Comparison of ENCODE assay signal across 8 cellular contexts in genomic region chr4:185142563-185142910, GRCh38. TPM values are rescaled to one million over a fixed set of nuclear protein-coding genes. Genes with fewer than 3 reads are reported as not detected.
DNase-seq lines count a peak whose midpoint lies in the region; ATAC-seq and TF ChIP-seq lines count a peak whose summit lies in the region.

No MANE protein-coding gene starts in this region.

- H3K4me3 ChIP-seq in iPS-15b (ENCODE audit: low read depth, low read length) (peak overlapping the region; percentile 77), spleen (peak overlapping the region; percentile 53 to 87 (median 64))

- no peaks in the 10 kb centered on the region for H3K9me3 Mint-ChIP-seq in WTC11

- peaks cover 5% of the 10 kb centered on the region; the same call in 1 of the 2 replicates for H3K27me3 Mint-ChIP-seq in WTC11 (ENCODE audit: low read depth)

- intact Hi-C loops in spleen (cut with DNase I; ENCODE audit: low total_unique reads): no loop called here

- ATAC-seq in HG02610 (IDR thresholded peaks at IDR 0.05; ENCODE audit: unreplicated experiment): peak; percentile 16
- ATAC-seq in WTC11: peak; percentile 60; the same call in 1 of the 2 replicates

- H3K27me3 ChIP-seq in iPS-15b (ENCODE audit: control insufficient read depth, insufficient read depth, low read length) (peaks cover 6% of the 10 kb centered on the region), spleen (replicated peaks in 1 of 7) (peaks cover 0 to 27% (median 0%) of the 10 kb centered on the region in 7 donors)

- H3K36me3 Mint-ChIP-seq in WTC11: peaks cover 17% of the 10 kb centered on the region

- no peaks in the 10 kb centered on the region for H3K36me3 ChIP-seq in iPS-15b (ENCODE audit: control insufficient read depth, insufficient read depth, low read length)
- H3K36me3 ChIP-seq in spleen: peaks cover 0 to 10% (median 0%) of the 10 kb centered on the region in 6 donors

- peak overlapping the region; percentile 84 for H3K4me3 Mint-ChIP-seq in WTC11

- peak overlapping the region; percentile 30 to 87 (median 75) for H3K27ac ChIP-seq in spleen

- POLR2A ChIA-PET in WTC11 (lab: Charles Lee): interaction anchor here (0.5 to 1.5 kb wide), 13 partner anchors 8 to 192 kb away, joined by 3 to 6 read pairs (median 4); partner anchors contain the start of gene HELT

- CTCF ChIA-PET in WTC11 (lab: Charles Lee): interaction anchor here (0.6 to 2.1 kb wide), 18 partner anchors 8 to 409 kb away, joined by 3 to 16 read pairs (median 4); partner anchors contain the start of genes CENPU and HELT

- TF ChIP-seq POLR2A in spleen (IDR thresholded peaks at IDR 0.05): no peak

- H3K9me3 ChIP-seq in iPS-15b (ENCODE audit: control insufficient read depth, insufficient read depth, low read length) (no peaks in the 10 kb centered on the region), spleen (no peaks in the 10 kb centered on the region)

- peaks cover 26% of the 10 kb centered on the region for H3K4me1 Mint-ChIP-seq in WTC11

- peak overlapping the region; percentile 83; the same call in 1 of the 2 replicates for H3K27ac Mint-ChIP-seq in WTC11

- TF ChIP-seq CTCF in WTC11 (IDR thresholded peaks at IDR 0.05) (no peak), spleen (IDR thresholded peaks at IDR 0.05 in 8 of 11, conservative IDR thresholded peaks at IDR 0.05 in 3 of 11) (no peak), GM20000 (IDR thresholded peaks at IDR 0.05; ENCODE audit: extremely low read depth, missing control alignments) (no peak)

- H3K9ac ChIP-seq in iPS-15b (ENCODE audit: low read depth, low read length): peak overlapping the region; percentile 38

- peak; percentile 16 for DNase-seq in DMS153 (lab: John Stamatoyannopoulos, UW)
- no peak for DNase-seq in WTC11 (ENCODE audit: low spot score)
- DNase-seq in spleen: no peak
- no peak for DNase-seq in stimulated activated CD4-positive, alpha-beta T cell treated with anti-CD3 and anti-CD28 coated beads, Interleukin-1b, Interleukin-23, amount 100 ng/mL, for 48 hours
- DNase-seq in globus pallidus (ENCODE audit: low spot score): no peak
- DNase-seq in GM20000 (ENCODE audit: low spot score): no peak

- H3K4me1 ChIP-seq in iPS-15b (ENCODE audit: control insufficient read depth, insufficient read depth, low read length) (no peaks in the 10 kb centered on the region), spleen (peaks cover 6 to 36% (median 25%) of the 10 kb centered on the region in 6 donors)

- WGBS in spleen, 5 donors: 10 to 20% (median 14%) methylated on average over 10 of the region's 10 CpGs

TF ChIP-seq in WTC11, 78 proteins besides CTCF, POLR2A, EP300 and RAD21:
- TF ChIP-seq MAX (CRISPR knock-in tag; IDR thresholded peaks at IDR 0.05): no peak
- no peak for TF ChIP-seq ZNF219 (CRISPR knock-in tag; IDR thresholded peaks at IDR 0.05; ENCODE audit: borderline replicate concordance)
- TF ChIP-seq MXD4 (CRISPR knock-in tag; IDR thresholded peaks at IDR 0.05; ENCODE audit: borderline replicate concordance): no peak
- no peak for TF ChIP-seq SOX15 (CRISPR knock-in tag; IDR thresholded peaks at IDR 0.05)
- TF ChIP-seq MLX (CRISPR knock-in tag; IDR thresholded peaks at IDR 0.05): no peak
- no peak for TF ChIP-seq ZNF423 (CRISPR knock-in tag; IDR thresholded peaks at IDR 0.05)
- TF ChIP-seq TP53 (CRISPR knock-in tag; IDR thresholded peaks at IDR 0.05): no peak
- TF ChIP-seq ZNF121 (CRISPR knock-in tag; IDR thresholded peaks at IDR 0.05): no peak
- no peak for TF ChIP-seq NR2C2 (CRISPR knock-in tag; IDR thresholded peaks at IDR 0.05)
- TF ChIP-seq, protein P1, sequence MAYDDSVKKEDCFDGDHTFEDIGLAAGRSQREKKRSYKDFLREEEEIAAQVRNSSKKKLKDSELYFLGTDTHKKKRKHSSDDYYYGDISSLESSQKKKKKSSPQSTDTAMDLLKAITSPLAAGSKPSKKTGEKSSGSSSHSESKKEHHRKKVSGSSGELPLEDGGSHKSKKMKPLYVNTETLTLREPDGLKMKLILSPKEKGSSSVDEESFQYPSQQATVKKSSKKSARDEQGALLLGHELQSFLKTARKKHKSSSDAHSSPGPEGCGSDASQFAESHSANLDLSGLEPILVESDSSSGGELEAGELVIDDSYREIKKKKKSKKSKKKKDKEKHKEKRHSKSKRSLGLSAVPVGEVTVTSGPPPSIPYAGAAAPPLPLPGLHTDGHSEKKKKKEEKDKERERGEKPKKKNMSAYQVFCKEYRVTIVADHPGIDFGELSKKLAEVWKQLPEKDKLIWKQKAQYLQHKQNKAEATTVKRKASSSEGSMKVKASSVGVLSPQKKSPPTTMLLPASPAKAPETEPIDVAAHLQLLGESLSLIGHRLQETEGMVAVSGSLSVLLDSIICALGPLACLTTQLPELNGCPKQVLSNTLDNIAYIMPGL (CRISPR knock-in tag; IDR thresholded peaks at IDR 0.05): no peak
- TF ChIP-seq, protein P2, sequence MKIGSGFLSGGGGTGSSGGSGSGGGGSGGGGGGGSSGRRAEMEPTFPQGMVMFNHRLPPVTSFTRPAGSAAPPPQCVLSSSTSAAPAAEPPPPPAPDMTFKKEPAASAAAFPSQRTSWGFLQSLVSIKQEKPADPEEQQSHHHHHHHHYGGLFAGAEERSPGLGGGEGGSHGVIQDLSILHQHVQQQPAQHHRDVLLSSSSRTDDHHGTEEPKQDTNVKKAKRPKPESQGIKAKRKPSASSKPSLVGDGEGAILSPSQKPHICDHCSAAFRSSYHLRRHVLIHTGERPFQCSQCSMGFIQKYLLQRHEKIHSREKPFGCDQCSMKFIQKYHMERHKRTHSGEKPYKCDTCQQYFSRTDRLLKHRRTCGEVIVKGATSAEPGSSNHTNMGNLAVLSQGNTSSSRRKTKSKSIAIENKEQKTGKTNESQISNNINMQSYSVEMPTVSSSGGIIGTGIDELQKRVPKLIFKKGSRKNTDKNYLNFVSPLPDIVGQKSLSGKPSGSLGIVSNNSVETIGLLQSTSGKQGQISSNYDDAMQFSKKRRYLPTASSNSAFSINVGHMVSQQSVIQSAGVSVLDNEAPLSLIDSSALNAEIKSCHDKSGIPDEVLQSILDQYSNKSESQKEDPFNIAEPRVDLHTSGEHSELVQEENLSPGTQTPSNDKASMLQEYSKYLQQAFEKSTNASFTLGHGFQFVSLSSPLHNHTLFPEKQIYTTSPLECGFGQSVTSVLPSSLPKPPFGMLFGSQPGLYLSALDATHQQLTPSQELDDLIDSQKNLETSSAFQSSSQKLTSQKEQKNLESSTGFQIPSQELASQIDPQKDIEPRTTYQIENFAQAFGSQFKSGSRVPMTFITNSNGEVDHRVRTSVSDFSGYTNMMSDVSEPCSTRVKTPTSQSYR (CRISPR knock-in tag; IDR thresholded peaks at IDR 0.05): no peak
- TF ChIP-seq GRHL2 (CRISPR knock-in tag; IDR thresholded peaks at IDR 0.05; ENCODE audit: insufficient replicate concordance, severe bottlenecking): no peak
- no peak for TF ChIP-seq PRRX2 (CRISPR knock-in tag; IDR thresholded peaks at IDR 0.05)
- TF ChIP-seq, protein P3, sequence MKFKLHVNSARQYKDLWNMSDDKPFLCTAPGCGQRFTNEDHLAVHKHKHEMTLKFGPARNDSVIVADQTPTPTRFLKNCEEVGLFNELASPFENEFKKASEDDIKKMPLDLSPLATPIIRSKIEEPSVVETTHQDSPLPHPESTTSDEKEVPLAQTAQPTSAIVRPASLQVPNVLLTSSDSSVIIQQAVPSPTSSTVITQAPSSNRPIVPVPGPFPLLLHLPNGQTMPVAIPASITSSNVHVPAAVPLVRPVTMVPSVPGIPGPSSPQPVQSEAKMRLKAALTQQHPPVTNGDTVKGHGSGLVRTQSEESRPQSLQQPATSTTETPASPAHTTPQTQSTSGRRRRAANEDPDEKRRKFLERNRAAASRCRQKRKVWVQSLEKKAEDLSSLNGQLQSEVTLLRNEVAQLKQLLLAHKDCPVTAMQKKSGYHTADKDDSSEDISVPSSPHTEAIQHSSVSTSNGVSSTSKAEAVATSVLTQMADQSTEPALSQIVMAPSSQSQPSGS (CRISPR knock-in tag; IDR thresholded peaks at IDR 0.05; ENCODE audit: borderline replicate concordance, low read depth): no peak
- TF ChIP-seq ZMAT4 (CRISPR knock-in tag; IDR thresholded peaks at IDR 0.05): no peak
- no peak for TF ChIP-seq TEAD1 (CRISPR knock-in tag; IDR thresholded peaks at IDR 0.05)

RNA-seq across cellular contexts. Expression of gene SLC25A4, which starts 0.5 kb away (rescaled TPM):
- total RNA-seq in WTC11 (2021) (40.2 to 44.6 TPM (median 43.9 TPM) in 3 replicates), spleen (10 to 100 TPM in 6 of 7 donors, 1 to 10 TPM in 1; 8.5 to 17.2 (median 12.7) TPM)
- polyA plus RNA-seq in spleen: 10 to 100 TPM in 1 of 3 donors, 1 to 10 TPM in 2; 6.2 to 11.5 (median 7.9) TPM
